31 cellular contexts compared by ENCODE assay signal in genomic region chr2:42030829-42031228, GRCh38. TPM values are rescaled to one million over a fixed set of nuclear protein-coding genes. Genes with fewer than 3 reads are reported as not detected.
DNase-seq lines count a peak whose midpoint lies in the region; ATAC-seq and TF ChIP-seq lines count a peak whose summit lies in the region.
"Had no signal": no experiment of that assay in that cellular context is flagged by ENCODE, and none has a peak within 500 bp of the region (broad histone marks: within the 10 kb centered on the region; RNA-seq: fewer than 3 reads in every experiment).

No MANE protein-coding gene starts in this region.

- peak overlapping the region; percentile 65 for H3K27ac Mint-ChIP-seq in neural crest cell (ENCODE audit: unreplicated experiment)
- H3K27ac Mint-ChIP-seq: activated CD8-positive, alpha-beta memory T cell treated with anti-CD3 and anti-CD28 coated beads, Interleukin-2, amount 10 ng/mL, durations not matched to agents 7 days and 5 days; naive thymus-derived CD4-positive, alpha-beta T cell had no signal

- intact Hi-C loops in ovary (cut with DNase I), result no loop called here

- in situ Hi-C loops in G401 (cut with HindIII; ENCODE audit: low sequenced_read_pairs), result no loop called here

- no peaks in the 10 kb centered on the region for H3K9me3 Mint-ChIP-seq in neural crest cell
- H3K9me3 Mint-ChIP-seq: activated T-cell treated with anti-CD3 and anti-CD28 coated beads, Interleukin-2, amount 50 U/mL, for 4 hours; naive thymus-derived CD4-positive, alpha-beta T cell had no signal

- H3K27me3 ChIP-seq in HUES64 (ENCODE audit: insufficient read depth, low read length), result peaks cover 9% of the 10 kb centered on the region; the same call in 1 of the 2 replicates
- no peaks in the 10 kb centered on the region for H3K27me3 ChIP-seq in ovary
- H3K27me3 ChIP-seq: pancreas, vagina had no signal

- no peak for ATAC-seq in HG02938 (IDR thresholded peaks at IDR 0.05; ENCODE audit: unreplicated experiment)
- ATAC-seq: activated CD8-positive, alpha-beta memory T cell treated with anti-CD3 and anti-CD28 coated beads, Interleukin-2, amount 10 ng/mL, durations not matched to agents 7 days and 5 days; activated T-cell treated with anti-CD3 and anti-CD28 coated beads, Interleukin-2, amount 50 U/mL, for 4 hours; esophagus mucosa; naive thymus-derived CD4-positive, alpha-beta T cell; stimulated activated naive CD8-positive, alpha-beta T cell treated with anti-CD3 and anti-CD28 coated beads, Interleukin-15, Interleukin-2, amounts not matched to agents 100 U/mL and 50 U/mL, for 24 hours had no signal

- TF ChIP-seq POLR2A in ovary (IDR thresholded peaks at IDR 0.05), result no peak

- H3K9me3 ChIP-seq in HUES64 (ENCODE audit: insufficient read depth, low read depth, low read length) (no peaks in the 10 kb centered on the region), ovary (no peaks in the 10 kb centered on the region)
- H3K9me3 ChIP-seq: left ventricle myocardium inferior, pancreas, thoracic aorta, vagina had no signal

- peak; percentile 60 for DNase-seq in globus pallidus (ENCODE audit: low spot score)
- no peak for DNase-seq in neural crest cell (ENCODE audit: low read depth, low spot score)
- DNase-seq in ovary, result no peak
- DNase-seq in SKM-1 (lab: John Stamatoyannopoulos, UW; ENCODE audit: unreplicated experiment), result no peak
- no peak for DNase-seq in G401 (ENCODE audit: low spot score)
- DNase-seq: activated CD4-positive, alpha-beta T cell treated with anti-CD3 and anti-CD28 coated beads, Interleukin-2, amount 50 U/mL, for 4 hours; activated CD8-positive, alpha-beta memory T cell treated with anti-CD3 and anti-CD28 coated beads, Interleukin-2, amount 10 ng/mL, durations not matched to agents 7 days and 5 days; activated T-cell treated with anti-CD3 and anti-CD28 coated beads, Interleukin-2, amount 50 U/mL, for 4 hours; COR-L47; cortex of kidney; DMS79; GDM1; GOT3; KG1; left ventricle myocardium inferior; naive thymus-derived CD4-positive, alpha-beta T cell; NCI-H1417 treated with DMSO at 0.1 percent for 48 hours; NCI-H2081 treated with DMSO at 0.1 percent for 48 hours; NCI-H2227 treated with DMSO at 0.1 percent for 48 hours; NCI-H526; NK-92 treated with Interleukin-12 subunit alpha and Interleukin-12 subunit beta, amount 100 ng/mL, for 24 hours; pancreas; stimulated activated naive CD8-positive, alpha-beta T cell treated with anti-CD3 and anti-CD28 coated beads, Interleukin-15, Interleukin-2, amounts not matched to agents 100 U/mL and 50 U/mL, for 24 hours had no signal

- no peak overlapping the region for H3K4me3 ChIP-seq in HUES64 (ENCODE audit: low read length)
- no peak overlapping the region for H3K4me3 ChIP-seq in ovary
- H3K4me3 ChIP-seq: left ventricle myocardium inferior, pancreas, SK-N-MC, skin epidermis, thoracic aorta, vagina had no signal

- H3K36me3 Mint-ChIP-seq in neural crest cell (ENCODE audit: low read depth), result no peaks in the 10 kb centered on the region
- H3K36me3 Mint-ChIP-seq: activated CD8-positive, alpha-beta memory T cell treated with anti-CD3 and anti-CD28 coated beads, Interleukin-2, amount 10 ng/mL, durations not matched to agents 7 days and 5 days; naive thymus-derived CD4-positive, alpha-beta T cell had no signal

- H3K36me3 ChIP-seq in HUES64 (ENCODE audit: insufficient read depth, low read length) (no peaks in the 10 kb centered on the region), ovary (no peaks in the 10 kb centered on the region)
- H3K36me3 ChIP-seq: left ventricle myocardium inferior, pancreas, thoracic aorta, vagina had no signal

- TF ChIP-seq CTCF in neural crest cell (conservative IDR thresholded peaks at IDR 0.05) (no peak), ovary (IDR thresholded peaks at IDR 0.05) (no peak)

- H3K27me3 Mint-ChIP-seq in neural crest cell (ENCODE audit: low read depth), result no peaks in the 10 kb centered on the region

- H3K27ac ChIP-seq in HUES64 (ENCODE audit: low read depth, low read length) (peak overlapping the region; percentile 33; the same call in 1 of the 2 replicates), ovary (no peak overlapping the region)
- H3K27ac ChIP-seq: left ventricle myocardium inferior, pancreas, SK-N-MC, skin epidermis, thoracic aorta, vagina had no signal

- peaks cover 63% of the 10 kb centered on the region for H3K4me1 Mint-ChIP-seq in neural crest cell
- H3K4me1 Mint-ChIP-seq: activated CD8-positive, alpha-beta memory T cell treated with anti-CD3 and anti-CD28 coated beads, Interleukin-2, amount 10 ng/mL, durations not matched to agents 7 days and 5 days had no signal

- no peak for TF ChIP-seq EP300 in ovary (IDR thresholded peaks at IDR 0.05)

- WGBS in HUES64, result no CpG with 5 or more reads among the region's 1 CpG
- WGBS in ovary, 3 donors, result 97 to 100% (median 100%) methylated on average over 1 of the region's 1 CpG

- H3K9ac ChIP-seq in HUES64 (ENCODE audit: low read depth, low read length), result peak overlapping the region; percentile 29; the same call in 1 of the 2 replicates

- H3K4me1 ChIP-seq in HUES64 (ENCODE audit: insufficient read depth, low read length) (peaks cover 48% of the 10 kb centered on the region), ovary (ENCODE audit: insufficient read depth) (peaks cover 8% of the 10 kb centered on the region)
- H3K4me1 ChIP-seq: pancreas, vagina had no signal

- peak overlapping the region; percentile 17 for H3K4me3 Mint-ChIP-seq in neural crest cell
- H3K4me3 Mint-ChIP-seq: activated CD8-positive, alpha-beta memory T cell treated with anti-CD3 and anti-CD28 coated beads, Interleukin-2, amount 10 ng/mL, durations not matched to agents 7 days and 5 days; activated T-cell treated with anti-CD3 and anti-CD28 coated beads, Interleukin-2, amount 50 U/mL, for 4 hours; naive thymus-derived CD4-positive, alpha-beta T cell had no signal

RNA-seq across cellular contexts. Expression of gene PKDCC, which starts 17.0 kb away (rescaled TPM):
- 98.9 TPM for polyA plus RNA-seq in HUES64 (2013, experiment 1 of 2)
- 117 TPM for polyA plus RNA-seq in HUES64 (2013, experiment 2 of 2)
- 74.4 and 81.9 TPM in 2 replicates for total RNA-seq in neural crest cell
- 100 to 1,000 TPM in 6 of 7 donors, 10 to 100 TPM in 1; 90.6 to 576 (median 272) TPM for total RNA-seq in ovary
- polyA plus RNA-seq in ovary, result 100 to 1,000 TPM in 1 of 2 donors, 10 to 100 TPM in 1; 58.5 to 117 TPM
- total RNA-seq in G401 (2014; rRNA removed; shearing (Covaris generic)), result 36.9 and 37.4 TPM in 2 replicates
- total RNA-seq: activated CD8-positive, alpha-beta memory T cell treated with anti-CD3 and anti-CD28 coated beads, Interleukin-2, amount 10 ng/mL, durations not matched to agents 7 days and 5 days; naive thymus-derived CD4-positive, alpha-beta T cell; T-helper 1 cell treated with Interleukin-12 subunit alpha and Interleukin-12 subunit beta and Interleukin-4 antibody, amounts not matched to agents 30 ng/mL and 1 ng/mL, for 36 hours had no signal
- polyA plus RNA-seq: naive thymus-derived CD4-positive, alpha-beta T cell had no signal
